8 cellular contexts compared by ENCODE assay signal in genomic region chr7:97145068-97145467, GRCh38.
DNase-seq lines count a peak whose midpoint lies in the region; ATAC-seq and TF ChIP-seq lines count a peak whose summit lies in the region.

No MANE protein-coding gene starts in this region.

- ATAC-seq in GM21529 (IDR thresholded peaks at IDR 0.05; ENCODE audit: unreplicated experiment) (peak; percentile 45), GM21576 (IDR thresholded peaks at IDR 0.05; ENCODE audit: unreplicated experiment) (no peak)

- TF ChIP-seq CTCF in AG09309 (IDR thresholded peaks at IDR 0.05; ENCODE audit: control insufficient read depth, insufficient read depth, low read depth, low read length, missing control alignments) = no peak

- DNase-seq in AG09309 (ENCODE audit: low read depth) = peak; percentile 2
- peak; percentile 68 for DNase-seq in NOMO-1 treated with DMSO at 0.1 percent for 48 hours (lab: John Stamatoyannopoulos, UW; ENCODE audit: unreplicated experiment)
- peak; percentile 40 to 55 for DNase-seq in erythroblast (lab: John Stamatoyannopoulos, UW)
- DNase-seq in smooth muscle cell of the brain vasculature (ENCODE audit: low read depth, low spot score) = peak; percentile 21
- DNase-seq in activated CD8-positive, alpha-beta memory T cell treated with anti-CD3 and anti-CD28 coated beads, Interleukin-2, amount 50 U/mL, for 4 hours = no peak
- no peak for DNase-seq in iPS-NIHi7 (ENCODE audit: extremely low spot score)

- no peak overlapping the region for H3K4me3 ChIP-seq in AG09309 (ENCODE audit: control insufficient read depth, low read depth, low read length)

- no peak for TF ChIP-seq POLR2A in erythroblast (IDR thresholded peaks at IDR 0.05; ENCODE audit: low read length)

Comparison
In these comparisons a context has a peak if more than half of its experiments do, and no peak if none do; other contexts are left out.
1. DNase-seq: peak in AG09309 (single experiment), NOMO-1 treated with DMSO at 0.1 percent for 48 hours (single experiment), erythroblast (2 of 2) and smooth muscle cell of the brain vasculature (single experiment); none in activated CD8-positive, alpha-beta memory T cell treated with anti-CD3 and anti-CD28 coated beads, Interleukin-2, amount 50 U/mL, for 4 hours (single experiment) and iPS-NIHi7 (single experiment).